In genomic region chr7:98219382-98219781, GRCh38 we compare ENCODE assay signal across 3 cellular contexts. TPM values are rescaled to one million over a fixed set of nuclear protein-coding genes. Genes with fewer than 3 reads are reported as not detected.
"Had no signal": no experiment of that assay in that cellular context is flagged by ENCODE, and none has a peak within 500 bp of the region (broad histone marks: within the 10 kb centered on the region; RNA-seq: fewer than 3 reads in every experiment).

No MANE protein-coding gene starts in this region.

RNA-seq across cellular contexts. Expression of gene BHLHA15, which starts 8.1 kb away (rescaled TPM):
- total RNA-seq: cardiac septum, mononuclear cell, vagina had no signal
